9 cellular contexts compared by ENCODE assay signal in the genomic region with DNA sequence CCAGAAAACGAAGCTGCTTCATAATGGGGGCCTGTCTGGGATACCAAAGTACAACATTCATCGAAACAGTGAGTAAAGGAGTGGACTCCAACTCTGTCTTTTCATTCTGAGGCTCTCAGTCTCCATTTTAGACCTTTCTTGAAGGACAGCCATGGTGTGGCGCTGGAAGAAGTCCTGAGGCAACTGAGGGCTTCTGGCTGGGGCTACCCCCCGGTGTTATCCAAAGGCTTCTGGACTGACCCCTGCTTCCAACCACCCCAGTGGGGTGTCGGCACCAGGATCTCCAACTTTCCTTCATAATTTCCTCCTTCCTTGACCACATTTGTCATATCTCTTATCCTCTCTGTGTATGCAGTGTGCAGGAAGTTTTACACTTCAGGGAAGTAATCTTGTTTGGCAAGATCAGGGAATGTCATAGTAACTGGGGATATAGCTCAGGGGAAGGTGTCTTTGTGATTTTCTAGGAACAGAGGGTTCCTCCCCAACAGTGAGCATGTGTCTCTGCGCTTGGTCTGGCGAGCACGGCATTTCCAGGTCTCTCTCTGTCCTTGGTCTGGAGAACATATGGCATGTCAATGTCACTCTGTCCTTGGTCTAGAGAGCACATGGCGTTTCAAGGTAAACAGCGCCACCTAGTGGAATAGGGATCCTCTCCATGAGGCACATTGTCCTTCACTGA. TPM values are rescaled to one million over a fixed set of nuclear protein-coding genes. Genes with fewer than 3 reads are reported as not detected.
DNase-seq lines count a peak whose midpoint lies in the region; ATAC-seq and TF ChIP-seq lines count a peak whose summit lies in the region.
"Had no signal": no experiment of that assay in that cellular context is flagged by ENCODE, and none has a peak within 500 bp of the region (broad histone marks: within the 10 kb centered on the region; RNA-seq: fewer than 3 reads in every experiment).

No MANE protein-coding gene starts in this region.

- no peaks in the 10 kb centered on the region for H3K9me3 ChIP-seq in mammary epithelial cell (replicated peaks; ENCODE audit: insufficient read depth, low read length)

- H3K36me3 ChIP-seq in mammary epithelial cell (ENCODE audit: insufficient read depth, low read length) = no peaks in the 10 kb centered on the region

- H3K27me3 ChIP-seq in mammary epithelial cell (ENCODE audit: insufficient read depth, low read length) = no peaks in the 10 kb centered on the region

- no peaks in the 10 kb centered on the region for H4K20me1 ChIP-seq in mammary epithelial cell (ENCODE audit: insufficient read depth, low read length)

- H3K79me2 ChIP-seq in mammary epithelial cell (ENCODE audit: insufficient read depth, low read length) = no peaks in the 10 kb centered on the region

- POLR2A ChIA-PET in WTC11 (lab: Charles Lee) = no interaction called here

- WGBS in mammary epithelial cell (ENCODE audit: low coverage, missing lambda C conversion rate) = 44% methylated on average over 10 of the region's 10 CpGs

- H2AFZ ChIP-seq in mammary epithelial cell (ENCODE audit: low read depth, low read length) = no peak overlapping the region

- CTCF ChIA-PET in WTC11 (lab: Charles Lee) = interaction anchor here (0.6 to 1.6 kb wide), 3 partner anchors 10 to 27 kb away, joined by 3 to 4 read pairs (median 3); no protein-coding TSS in a partner anchor
- CTCF ChIA-PET in mammary epithelial cell (lab: Charles Lee; ENCODE audit: low non-redundant PET) = interaction anchor here (0.7 kb wide), 1 partner anchor 188 kb away, joined by 3 read pairs; no protein-coding TSS in a partner anchor

- H3K4me3 ChIP-seq in mammary epithelial cell (replicated peaks in 1 of 3; ENCODE audit: insufficient read depth in 1 of 3, low read depth in 2 of 3, low read length in 3 of 3) = no peak overlapping the region

- DNase-seq in NCI-H2196 (lab: John Stamatoyannopoulos, UW; ENCODE audit: unreplicated experiment) (peak; percentile 50), NCI-H2196 treated with DMSO at 0.1 percent for 48 hours (lab: John Stamatoyannopoulos, UW; ENCODE audit: unreplicated experiment) (no peak), NCI-H2171 treated with DMSO at 0.1 percent for 48 hours (lab: John Stamatoyannopoulos, UW) (peak; percentile 75), WTC11 (ENCODE audit: low spot score) (peak; percentile 60), mammary epithelial cell (peak; percentile 46), kidney tubule cell (ENCODE audit: low spot score) (peak; percentile 75), HPDE6-E6E7 (ENCODE audit: extremely low spot score) (no peak)
- DNase-seq in stimulated activated CD8-positive, alpha-beta memory T cell treated with anti-CD3 and anti-CD28 coated beads, Interleukin-12 subunit alpha, Interleukin-12 subunit beta, amount 100 ng/mL, for 24 hours (ENCODE audit: extremely low read depth) = peak; percentile 33

- peaks cover 64% of the 10 kb centered on the region for H3K9me3 Mint-ChIP-seq in WTC11

- no peaks in the 10 kb centered on the region for H3K4me1 ChIP-seq in mammary epithelial cell (ENCODE audit: insufficient read depth, low read length)

- no peak overlapping the region for H3K9ac ChIP-seq in mammary epithelial cell (ENCODE audit: insufficient read depth, low read length)

- intact Hi-C loops in mammary epithelial cell (cut with micrococcal nuclease) = loop anchor here (1.0 to 5.0 kb wide), 3 partner anchors 12 to 351 kb away; no protein-coding TSS in a partner anchor

- no peak overlapping the region for H3K4me3 Mint-ChIP-seq in WTC11

- peaks cover 32% of the 10 kb centered on the region for H3K27me3 Mint-ChIP-seq in WTC11 (ENCODE audit: low read depth)

- peak; percentile 82 for ATAC-seq in WTC11

- 0 out of 2 replicates have a peak, but pooled peaks cover 2% of the 10 kb centered on the region for H3K4me1 Mint-ChIP-seq in WTC11

- peaks cover 59% of the 10 kb centered on the region for H3K36me3 Mint-ChIP-seq in WTC11

- TF ChIP-seq CTCF in WTC11 (IDR thresholded peaks at IDR 0.05) (peak; percentile 86), mammary epithelial cell (conservative IDR thresholded peaks at IDR 0.05 in 1 of 2, IDR thresholded peaks at IDR 0.05 in 1 of 2; ENCODE audit: extremely low read depth in 1 of 2, insufficient read depth in 1 of 2, low read depth in 1 of 2, low read length in 2 of 2) (peak; percentile 67 to 78)

- no TSS peak for BruUV-seq in mammary epithelial cell (replicated peaks; lab: Mats Ljungman, UMichigan)

- dilution Hi-C loops in mammary epithelial cell (cut with HindIII; ENCODE audit: low sequenced_read_pairs) = no loop called here

- H3K27ac Mint-ChIP-seq in WTC11 = no peak overlapping the region

- in situ Hi-C loops in mammary epithelial cell (cut with MboI; ENCODE audit: low sequenced_read_pairs in 2 of 2) = no loop called here

- H3K27ac ChIP-seq in mammary epithelial cell (ENCODE audit: insufficient read depth, low read depth, low read length) = no peak overlapping the region

- H3K4me2 ChIP-seq in mammary epithelial cell (ENCODE audit: insufficient read depth, low read depth, low read length) = no peak overlapping the region

TF ChIP-seq in WTC11, 78 proteins besides CTCF, POLR2A, EP300 and RAD21:
- TF ChIP-seq, protein P1, sequence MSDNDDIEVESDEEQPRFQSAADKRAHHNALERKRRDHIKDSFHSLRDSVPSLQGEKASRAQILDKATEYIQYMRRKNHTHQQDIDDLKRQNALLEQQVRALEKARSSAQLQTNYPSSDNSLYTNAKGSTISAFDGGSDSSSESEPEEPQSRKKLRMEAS (CRISPR knock-in tag; IDR thresholded peaks at IDR 0.05) = peak; percentile 86
- TF ChIP-seq ESRRA (CRISPR knock-in tag; IDR thresholded peaks at IDR 0.05; ENCODE audit: borderline replicate concordance) = peak; percentile 95
- TF ChIP-seq, protein P2, sequence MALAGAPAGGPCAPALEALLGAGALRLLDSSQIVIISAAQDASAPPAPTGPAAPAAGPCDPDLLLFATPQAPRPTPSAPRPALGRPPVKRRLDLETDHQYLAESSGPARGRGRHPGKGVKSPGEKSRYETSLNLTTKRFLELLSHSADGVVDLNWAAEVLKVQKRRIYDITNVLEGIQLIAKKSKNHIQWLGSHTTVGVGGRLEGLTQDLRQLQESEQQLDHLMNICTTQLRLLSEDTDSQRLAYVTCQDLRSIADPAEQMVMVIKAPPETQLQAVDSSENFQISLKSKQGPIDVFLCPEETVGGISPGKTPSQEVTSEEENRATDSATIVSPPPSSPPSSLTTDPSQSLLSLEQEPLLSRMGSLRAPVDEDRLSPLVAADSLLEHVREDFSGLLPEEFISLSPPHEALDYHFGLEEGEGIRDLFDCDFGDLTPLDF (CRISPR knock-in tag; IDR thresholded peaks at IDR 0.05) = no peak

RNA-seq across cellular contexts. Expression of a gene that starts 19.4 kb away (rescaled TPM):
- total RNA-seq in WTC11 (2021) = 42.4 to 44.3 TPM (median 43.6 TPM) in 3 replicates
- total RNA-seq in mammary epithelial cell = 10 to 100 TPM; 47.6 to 78.5 TPM
- polyA plus RNA-seq in mammary epithelial cell = 33.2 TPM
- 27.8 TPM for polyA minus RNA-seq in mammary epithelial cell

RNA-seq across cellular contexts. Expression of a gene that starts 51.2 kb away (rescaled TPM):
- 2.7 to 3.8 TPM (median 3.7 TPM) in 3 replicates for total RNA-seq in WTC11 (2021)
- total RNA-seq in mammary epithelial cell = under 1 TPM in 1 of 2 donors, not detected in 1; under 0.01 TPM
- polyA plus RNA-seq in mammary epithelial cell = 0.01 TPM
- polyA minus RNA-seq in mammary epithelial cell = not detected
- total RNA-seq: mononuclear cell had no signal

RNA-seq across cellular contexts. Expression of a gene that starts 51.3 kb away (rescaled TPM):
- total RNA-seq in WTC11 (2021) (1.2 to 2.9 TPM (median 1.7 TPM) in 3 replicates), mammary epithelial cell (1 to 10 TPM; 1.0 to 1.2 TPM)
- polyA plus RNA-seq in mammary epithelial cell = 0.08 TPM
- polyA minus RNA-seq in mammary epithelial cell = not detected
- total RNA-seq: mononuclear cell had no signal

RNA-seq across cellular contexts. Expression of a gene that starts 51.4 kb away (rescaled TPM):
- total RNA-seq in WTC11 (2021) = 6.7 to 10.4 TPM (median 9.4 TPM) in 3 replicates
- total RNA-seq in mammary epithelial cell = 1 to 10 TPM; 1.8 to 6.4 TPM
- 1.1 TPM for polyA plus RNA-seq in mammary epithelial cell
- polyA minus RNA-seq in mammary epithelial cell = not detected

Comparison
In these comparisons a context has a peak if more than half of its experiments do, and no peak if none do; other contexts are left out.
1. DNase-seq: peak in NCI-H2196 (single experiment), NCI-H2171 treated with DMSO at 0.1 percent for 48 hours (single experiment), WTC11 (single experiment), mammary epithelial cell (single experiment), kidney tubule cell (single experiment) and stimulated activated CD8-positive, alpha-beta memory T cell treated with anti-CD3 and anti-CD28 coated beads, Interleukin-12 subunit alpha, Interleukin-12 subunit beta, amount 100 ng/mL, for 24 hours (single experiment); none in NCI-H2196 treated with DMSO at 0.1 percent for 48 hours (single experiment) and HPDE6-E6E7 (single experiment).